In the genomic region with DNA sequence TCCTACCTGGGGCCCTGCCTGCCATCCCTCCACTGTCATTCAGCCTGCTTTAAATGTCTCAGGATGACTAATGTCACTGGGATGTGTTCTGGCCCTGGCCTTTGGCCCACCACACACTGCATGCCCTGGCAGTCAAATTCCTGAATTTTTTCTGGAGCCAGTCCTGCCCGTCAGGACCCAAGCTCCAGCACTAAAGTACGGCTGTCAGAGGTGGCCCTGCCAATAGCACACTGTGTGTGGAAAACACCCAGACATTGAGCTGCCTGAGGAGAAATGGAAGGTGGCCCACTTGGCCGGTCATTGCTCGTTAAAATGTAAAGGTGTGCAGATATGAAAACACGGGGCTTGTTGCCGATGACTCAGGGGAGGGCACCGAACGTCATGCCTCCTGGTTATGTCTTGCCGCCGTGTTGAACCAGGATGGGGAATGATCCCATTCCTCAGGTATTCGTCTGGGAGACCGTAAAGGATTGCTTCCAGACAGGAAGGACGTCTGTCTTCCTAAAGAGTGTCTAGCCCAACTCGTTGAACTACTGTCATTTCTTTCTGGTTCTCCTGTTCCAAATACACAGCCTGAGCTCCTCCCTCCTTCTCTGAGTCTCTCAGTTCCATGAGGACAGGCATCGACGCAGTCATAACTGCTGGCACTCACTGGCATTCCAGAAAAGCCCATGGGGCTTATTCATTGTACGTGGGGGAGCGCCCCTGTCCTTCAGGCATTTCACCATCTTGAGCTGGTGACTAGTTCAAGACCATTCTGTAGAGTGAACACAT, we compare ENCODE assay signal across 9 cellular contexts. TPM values are rescaled to one million over a fixed set of nuclear protein-coding genes. Genes with fewer than 3 reads are reported as not detected.
DNase-seq lines count a peak whose midpoint lies in the region; ATAC-seq and TF ChIP-seq lines count a peak whose summit lies in the region.
"Had no signal": no experiment of that assay in that cellular context is flagged by ENCODE, and none has a peak within 500 bp of the region (broad histone marks: within the 10 kb centered on the region; RNA-seq: fewer than 3 reads in every experiment).

No MANE protein-coding gene starts in this region.

- H3K36me3 ChIP-seq in esophagus (ENCODE audit: control insufficient read depth in 2 of 2, insufficient read depth in 2 of 2, low read length in 1 of 2) = no peaks in the 10 kb centered on the region
- H3K36me3 ChIP-seq in mesodermal cell (ENCODE audit: control insufficient read depth, insufficient read depth, low read length) = peaks cover 79% of the 10 kb centered on the region
- no peaks in the 10 kb centered on the region for H3K36me3 ChIP-seq in uterus

- ATAC-seq in HG02852 (IDR thresholded peaks at IDR 0.05; ENCODE audit: unreplicated experiment) = no peak
- ATAC-seq: T-cell had no signal

- TF ChIP-seq CTCF in uterus (IDR thresholded peaks at IDR 0.05) = no peak

- H3K4me3 ChIP-seq in esophagus (ENCODE audit: low read depth in 1 of 2, low read length in 2 of 2) (no peak overlapping the region), mesodermal cell (ENCODE audit: extremely low read depth, insufficient read depth, low read length, poor library complexity, severe bottlenecking) (no peak overlapping the region), uterus (no peak overlapping the region)

- DNase-seq in NCI-H226 = peak; percentile 96
- DNase-seq in uterus = peak; percentile 53 to 72
- no peak for DNase-seq in CD1c-positive myeloid dendritic cell (ENCODE audit: extremely low spot score)
- DNase-seq in OCI-M1 (lab: John Stamatoyannopoulos, UW) = no peak
- DNase-seq in NCI-H2171 (lab: John Stamatoyannopoulos, UW) = no peak
- DNase-seq: T-cell had no signal

- H3K27me3 ChIP-seq in esophagus (ENCODE audit: control insufficient read depth in 1 of 2, insufficient read depth in 2 of 2, low read length in 2 of 2) = no peaks in the 10 kb centered on the region
- no peaks in the 10 kb centered on the region for H3K27me3 ChIP-seq in uterus

- peaks cover 0 to 2% of the 10 kb centered on the region in 2 donors for H3K9me3 ChIP-seq in esophagus (ENCODE audit: control insufficient read depth in 2 of 2, insufficient read depth in 1 of 2, low read depth in 1 of 2, low read length in 1 of 2)
- no peaks in the 10 kb centered on the region for H3K9me3 ChIP-seq in mesodermal cell (ENCODE audit: control insufficient read depth, low read length)
- H3K9me3 ChIP-seq in uterus = no peaks in the 10 kb centered on the region

- H3K27ac ChIP-seq in esophagus (ENCODE audit: low read depth in 2 of 2, low read length in 1 of 2) (peak overlapping the region; percentile 36 to 86), mesodermal cell (ENCODE audit: low read depth, low read length, severe bottlenecking) (peak overlapping the region; percentile 69), uterus (peak overlapping the region; percentile 74 to 96)

- intact Hi-C loops in uterus (cut with DNase I; ENCODE audit: low total_unique reads) = no loop called here

- H3K4me1 ChIP-seq in esophagus (ENCODE audit: control insufficient read depth in 2 of 2, insufficient read depth in 2 of 2, low read length in 1 of 2) = peaks cover 12 to 24% of the 10 kb centered on the region in 2 donors
- peaks cover 43% of the 10 kb centered on the region for H3K4me1 ChIP-seq in mesodermal cell (ENCODE audit: control insufficient read depth, insufficient read depth, low read length, poor library complexity, severe bottlenecking)
- H3K4me1 ChIP-seq in uterus = no peaks in the 10 kb centered on the region

- no peak for TF ChIP-seq POLR2A in uterus (IDR thresholded peaks at IDR 0.05)

- WGBS in esophagus, 2 donors = 32 to 46% methylated on average over 18 of the region's 18 CpGs
- WGBS in mesodermal cell (ENCODE audit: insufficient coverage in 2 of 2), 2 experiments = 85 to 88% methylated on average over 17 of the region's 18 CpGs

RNA-seq across cellular contexts. Expression of a gene that starts 40.6 kb away (rescaled TPM):
- 10 to 100 TPM; 25.3 to 39.2 TPM for polyA plus RNA-seq in esophagus
- 583 TPM for polyA plus RNA-seq in mesodermal cell (2013, experiment 1 of 2)
- polyA plus RNA-seq in mesodermal cell (2013, experiment 2 of 2) = 545 TPM
- 100 to 1,000 TPM; 157 to 606 (median 284) TPM for total RNA-seq in uterus

RNA-seq across cellular contexts. Expression of a gene that starts 40.8 kb away (rescaled TPM):
- 10 to 100 TPM; 10.4 to 23.7 TPM for polyA plus RNA-seq in esophagus
- polyA plus RNA-seq in mesodermal cell (2013, experiment 1 of 2) = 570 TPM
- polyA plus RNA-seq in mesodermal cell (2013, experiment 2 of 2) = 588 TPM
- 100 to 1,000 TPM; 164 to 737 (median 209) TPM for total RNA-seq in uterus

Comparison
In these comparisons a context has a peak if more than half of its experiments do, and no peak if none do; other contexts are left out.
1. DNase-seq: peak in NCI-H226 (single experiment) and uterus (2 of 2); none in CD1c-positive myeloid dendritic cell (single experiment), OCI-M1 (single experiment) and NCI-H2171 (single experiment).
2. Peak in every context shown above with its lines, with median percentiles within 50 percentile points of each other: H3K27ac ChIP-seq.